Comparison of ENCODE assay signal across 2 cellular contexts in genomic region chr2:67389286-67389685, GRCh38.
TF ChIP-seq lines count a peak whose summit lies in the region.

No MANE protein-coding gene starts in this region.

TF ChIP-seq in IMR-90, 13 proteins besides CTCF, POLR2A, EP300 and RAD21:
- TF ChIP-seq RCOR1 (IDR thresholded peaks at IDR 0.05; ENCODE audit: insufficient replicate concordance, low read length) (no peak), ELK1 (IDR thresholded peaks at IDR 0.05; ENCODE audit: borderline replicate concordance, low read depth, low read length) (no peak), FOS (IDR thresholded peaks at IDR 0.05; ENCODE audit: low read depth, low read length) (no peak), NFE2L2 (IDR thresholded peaks at IDR 0.05; ENCODE audit: low read depth, low read length) (no peak), MAFK (IDR thresholded peaks at IDR 0.05; ENCODE audit: low read depth, low read length) (no peak), MXI1 (IDR thresholded peaks at IDR 0.05; ENCODE audit: borderline replicate concordance, low read depth, low read length) (no peak), SMC3 (IDR thresholded peaks at IDR 0.05; ENCODE audit: low read depth, low read length) (no peak), BHLHE40 (IDR thresholded peaks at IDR 0.05; ENCODE audit: low read depth, low read length) (no peak), RFX5 (IDR thresholded peaks at IDR 0.05; ENCODE audit: low read depth, low read length) (no peak), MAZ (IDR thresholded peaks at IDR 0.05; ENCODE audit: borderline replicate concordance, low read depth, low read length) (no peak), CEBPB (IDR thresholded peaks at IDR 0.05; ENCODE audit: low read depth, low read length) (no peak), USF2 (IDR thresholded peaks at IDR 0.05; ENCODE audit: low read depth, low read length) (no peak), CHD1 (IDR thresholded peaks at IDR 0.05; ENCODE audit: low read depth, low read length) (no peak)

TF ChIP-seq in GM12891, 5 proteins besides CTCF, POLR2A, EP300 and RAD21:
- TF ChIP-seq SPI1 (IDR thresholded peaks at IDR 0.05; ENCODE audit: low read depth, low read length), result no peak
- TF ChIP-seq TAF1 (IDR thresholded peaks at IDR 0.05; ENCODE audit: low read depth, low read length), result no peak
- TF ChIP-seq POLR2AphosphoS5 (IDR thresholded peaks at IDR 0.05; ENCODE audit: low read depth, low read length), result no peak
- no peak for TF ChIP-seq POU2F2 (IDR thresholded peaks at IDR 0.05; ENCODE audit: low read depth, low read length)
- no peak for TF ChIP-seq PAX5 (IDR thresholded peaks at IDR 0.05; ENCODE audit: insufficient read depth, low read length, severe bottlenecking)
